ENCODE assay signal across 1 cellular context in the genomic region with DNA sequence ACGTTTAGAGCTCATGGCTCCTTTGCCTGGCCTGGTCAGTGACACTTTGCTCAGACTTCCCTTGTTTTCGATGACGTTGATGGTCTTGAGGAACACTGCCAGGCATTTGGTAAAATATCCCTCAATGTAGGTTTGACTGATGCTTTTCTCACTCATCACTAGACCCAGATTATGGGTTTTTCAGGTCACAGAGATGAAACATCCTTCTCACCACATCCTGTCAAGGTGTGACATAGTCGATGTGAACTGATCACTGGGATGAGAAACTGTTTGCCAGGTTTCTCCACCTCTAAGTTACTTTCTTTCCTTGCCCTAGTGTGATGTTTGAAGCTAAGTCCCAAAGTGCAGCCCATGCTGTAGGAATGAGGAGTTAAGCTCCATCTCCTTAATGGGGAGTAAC.
TF ChIP-seq lines count a peak whose summit lies in the region.

No MANE protein-coding gene starts in this region.

TF ChIP-seq in GM12891, 5 proteins besides CTCF, POLR2A, EP300 and RAD21:
- TF ChIP-seq POU2F2 (IDR thresholded peaks at IDR 0.05; ENCODE audit: low read depth, low read length) = no peak
- TF ChIP-seq TAF1 (IDR thresholded peaks at IDR 0.05; ENCODE audit: low read depth, low read length) = no peak
- no peak for TF ChIP-seq PAX5 (IDR thresholded peaks at IDR 0.05; ENCODE audit: insufficient read depth, low read length, severe bottlenecking)
- no peak for TF ChIP-seq POLR2AphosphoS5 (IDR thresholded peaks at IDR 0.05; ENCODE audit: low read depth, low read length)
- no peak for TF ChIP-seq SPI1 (IDR thresholded peaks at IDR 0.05; ENCODE audit: low read depth, low read length)
